Comparison of ENCODE assay signal across 24 cellular contexts in the genomic region with DNA sequence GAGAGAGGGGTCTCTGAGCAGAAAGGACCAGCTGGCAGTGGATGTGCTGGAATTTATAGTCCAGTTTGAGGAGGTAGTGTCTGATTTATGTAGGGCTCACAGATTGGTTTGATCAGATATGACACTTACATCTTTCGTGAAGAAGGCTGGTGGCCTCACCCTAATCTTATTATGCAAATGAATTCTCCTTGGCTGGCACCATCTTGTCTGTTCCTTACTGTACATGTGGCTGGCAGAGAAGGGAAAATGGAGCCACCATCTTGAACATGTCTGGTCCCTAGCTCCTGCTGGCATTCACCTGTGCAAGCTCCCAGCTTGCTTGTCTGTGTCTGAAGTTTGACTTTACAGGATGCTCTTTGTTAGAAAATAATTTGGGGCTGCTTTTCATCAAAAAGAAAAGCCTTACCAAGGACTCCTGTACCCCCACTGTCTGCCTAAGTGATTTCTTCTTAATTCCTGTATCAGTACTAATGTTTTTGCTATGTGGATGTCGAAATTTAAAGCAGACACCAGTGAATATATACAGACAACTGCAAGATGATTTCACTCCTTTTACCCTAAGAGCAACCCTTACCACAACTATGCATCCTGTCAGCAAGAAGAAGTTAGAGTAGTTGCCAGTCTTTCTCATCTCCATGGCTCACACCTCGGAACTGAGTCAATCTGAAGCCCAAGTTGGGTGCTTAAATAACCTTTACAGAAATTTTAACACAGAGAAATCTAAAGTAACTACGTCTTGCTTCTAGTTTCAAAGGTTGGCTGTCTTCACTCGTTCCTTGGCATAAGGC.
DNase-seq lines count a peak whose midpoint lies in the region; ATAC-seq and TF ChIP-seq lines count a peak whose summit lies in the region.
"Had no signal": no experiment of that assay in that cellular context is flagged by ENCODE, and none has a peak within 500 bp of the region (broad histone marks: within the 10 kb centered on the region; RNA-seq: fewer than 3 reads in every experiment).

No MANE protein-coding gene starts in this region.

- dilution Hi-C loops in IMR-90 (cut with HindIII; ENCODE audit: low sequenced_read_pairs, unreplicated experiment), result no loop called here

- H2BK15ac ChIP-seq in IMR-90 (ENCODE audit: low read depth, low read length), result peak overlapping the region; percentile 99

- peak overlapping the region; percentile 95 for H3K18ac ChIP-seq in IMR-90 (ENCODE audit: low read depth, low read length)

- H3K56ac ChIP-seq in IMR-90 (ENCODE audit: extremely low read depth, insufficient read depth, low read length), result no peak overlapping the region

- peaks cover 2% of the 10 kb centered on the region for H3K36me3 Mint-ChIP-seq in chondrocyte (ENCODE audit: low read depth)
- H3K36me3 Mint-ChIP-seq in natural killer cell, result no peaks in the 10 kb centered on the region
- H3K36me3 Mint-ChIP-seq: activated CD8-positive, alpha-beta memory T cell treated with anti-CD3 and anti-CD28 coated beads, Interleukin-2, amount 10 ng/mL, durations not matched to agents 7 days and 5 days; CD14-positive monocyte had no signal

- peak; percentile 78 for DNase-seq in BJ (ENCODE audit: low read depth)
- DNase-seq in IMR-90, result peak; percentile 95
- no peak for DNase-seq in chondrocyte (ENCODE audit: low spot score)
- peak; percentile 23 for DNase-seq in kidney epithelial cell (ENCODE audit: low read depth)
- no peak for DNase-seq in natural killer cell
- no peak for DNase-seq in pons (ENCODE audit: low spot score)
- DNase-seq in G401 (ENCODE audit: low spot score), result no peak
- DNase-seq: activated CD8-positive, alpha-beta memory T cell treated with anti-CD3 and anti-CD28 coated beads, Interleukin-2, amount 10 ng/mL, durations not matched to agents 7 days and 5 days; activated naive CD4-positive, alpha-beta T cell; effector memory CD8-positive, alpha-beta T cell; heart left ventricle; Kasumi-1; kidney; midbrain; NCI-H146; OCI-M1; stimulated activated CD4-positive, alpha-beta T cell treated with anti-CD3 and anti-CD28 coated beads, Interleukin-4, amount 100 ng/mL, for 4 hours; upper lobe of right lung; WERI-Rb-1 had no signal

- TF ChIP-seq RAD21 in IMR-90 (IDR thresholded peaks at IDR 0.05; ENCODE audit: low read length), result no peak

- H3K36me3 ChIP-seq in BJ (ENCODE audit: control insufficient read depth, insufficient read depth, low read length) (no peaks in the 10 kb centered on the region), IMR-90 (ENCODE audit: control insufficient read depth, insufficient read depth, low read length) (no peaks in the 10 kb centered on the region), kidney epithelial cell (ENCODE audit: control insufficient read depth, insufficient read depth, low read length) (no peaks in the 10 kb centered on the region)
- H3K36me3 ChIP-seq: cardiac muscle cell, heart left ventricle, upper lobe of right lung, WERI-Rb-1 had no signal

- H3K27me3 Mint-ChIP-seq in chondrocyte (ENCODE audit: low read depth) (no peaks in the 10 kb centered on the region), natural killer cell (ENCODE audit: low read depth in 2 of 2) (no peaks in the 10 kb centered on the region)
- H3K27me3 Mint-ChIP-seq: activated CD8-positive, alpha-beta memory T cell treated with anti-CD3 and anti-CD28 coated beads, Interleukin-2, amount 10 ng/mL, durations not matched to agents 7 days and 5 days; effector memory CD8-positive, alpha-beta T cell had no signal

- no peak overlapping the region for H3K4me3 Mint-ChIP-seq in chondrocyte (ENCODE audit: unreplicated experiment)
- H3K4me3 Mint-ChIP-seq in natural killer cell, result no peak overlapping the region
- H3K4me3 Mint-ChIP-seq: activated CD8-positive, alpha-beta memory T cell treated with anti-CD3 and anti-CD28 coated beads, Interleukin-2, amount 10 ng/mL, durations not matched to agents 7 days and 5 days; CD14-positive monocyte; effector memory CD8-positive, alpha-beta T cell had no signal

- peak overlapping the region; percentile 89 for H4K5ac ChIP-seq in IMR-90 (ENCODE audit: low read depth, low read length)

- peak overlapping the region; percentile 77 for H3K14ac ChIP-seq in IMR-90 (replicated peaks; ENCODE audit: low read depth, low read length)

- peak overlapping the region; percentile 71 for H3K4me2 ChIP-seq in IMR-90 (ENCODE audit: low read depth, low read length)

- TF ChIP-seq CTCF in BJ (IDR thresholded peaks at IDR 0.05; ENCODE audit: insufficient read depth, low read depth, low read length) (no peak), IMR-90 (conservative IDR thresholded peaks at IDR 0.05; ENCODE audit: low read depth, low read length) (no peak), chondrocyte (IDR thresholded peaks at IDR 0.05) (no peak), kidney epithelial cell (IDR thresholded peaks at IDR 0.05; ENCODE audit: insufficient read depth, low read length, poor library complexity, severe bottlenecking) (no peak), natural killer cell (IDR thresholded peaks at IDR 0.05) (no peak)

- H3K27ac Mint-ChIP-seq in chondrocyte (ENCODE audit: unreplicated experiment) (peak overlapping the region; percentile 13), natural killer cell (no peak overlapping the region)
- H3K27ac Mint-ChIP-seq: activated CD8-positive, alpha-beta memory T cell treated with anti-CD3 and anti-CD28 coated beads, Interleukin-2, amount 10 ng/mL, durations not matched to agents 7 days and 5 days; effector memory CD8-positive, alpha-beta T cell had no signal

- no peaks in the 10 kb centered on the region for H3K9me3 ChIP-seq in IMR-90 (ENCODE audit: control insufficient read depth, insufficient read depth, low read length)
- H3K9me3 ChIP-seq: upper lobe of right lung had no signal

- 0% methylated on average over 1 of the region's 5 CpGs; no CpG with 5 or more reads in 1 of the 2 experiments for WGBS in IMR-90 (ENCODE audit: extremely low coverage in 2 of 2, insufficient read length in 1 of 2), 2 experiments

- peaks cover 6% of the 10 kb centered on the region for H3K9me1 ChIP-seq in IMR-90 (ENCODE audit: insufficient read depth, low read length)

- H3K27ac ChIP-seq in IMR-90 (ENCODE audit: insufficient read depth, low read length), result peak overlapping the region; percentile 89
- H3K27ac ChIP-seq: cardiac muscle cell, heart left ventricle, HL-60, upper lobe of right lung, WERI-Rb-1 had no signal

- peak; percentile 98 for ATAC-seq in IMR-90 (ENCODE audit: low read depth)
- ATAC-seq in natural killer cell, result no peak
- ATAC-seq in HG02870 (IDR thresholded peaks at IDR 0.05; ENCODE audit: unreplicated experiment), result no peak
- ATAC-seq: activated CD8-positive, alpha-beta memory T cell treated with anti-CD3 and anti-CD28 coated beads, Interleukin-2, amount 10 ng/mL, durations not matched to agents 7 days and 5 days; effector memory CD8-positive, alpha-beta T cell; heart left ventricle; sciatic nerve; upper lobe of right lung had no signal

- 0 out of 2 replicates have a peak overlapping the region, but pooled peaks have one; percentile 44 for H3K23ac ChIP-seq in IMR-90 (ENCODE audit: low read depth, low read length)

- peak overlapping the region; percentile 61 for H2BK5ac ChIP-seq in IMR-90 (ENCODE audit: low read depth, low read length, poor library complexity, severe bottlenecking)

- peak overlapping the region; percentile 72 for H3K4ac ChIP-seq in IMR-90 (ENCODE audit: low read depth, low read length)

- no peak for TF ChIP-seq POLR2A in IMR-90 (IDR thresholded peaks at IDR 0.05; ENCODE audit: low read depth, low read length)

- peak overlapping the region; percentile 40 for H2AFZ ChIP-seq in IMR-90 (replicated peaks; ENCODE audit: low read length, poor library complexity)

- peak overlapping the region; percentile 57 for H2AK5ac ChIP-seq in IMR-90 (ENCODE audit: low read depth, low read length)

- no peak overlapping the region for H3K4me3 ChIP-seq in BJ (ENCODE audit: low read depth, low read length)
- H3K4me3 ChIP-seq in IMR-90 (ENCODE audit: insufficient read depth, low read depth, low read length), result no peak overlapping the region
- no peak overlapping the region for H3K4me3 ChIP-seq in kidney epithelial cell (ENCODE audit: low read depth, low read length)
- H3K4me3 ChIP-seq: cardiac muscle cell, heart left ventricle, upper lobe of right lung had no signal

- H2AK9ac ChIP-seq in IMR-90 (replicated peaks; ENCODE audit: low read depth, low read length, poor library complexity), result no peak overlapping the region

- peak overlapping the region; percentile 94 for H2BK20ac ChIP-seq in IMR-90 (ENCODE audit: low read depth, low read length)

- peak overlapping the region; percentile 92 for H2BK120ac ChIP-seq in IMR-90 (ENCODE audit: low read depth, low read length)

- H3K4me1 ChIP-seq in IMR-90 (ENCODE audit: control insufficient read depth, insufficient read depth, low read length), result peaks cover 7% of the 10 kb centered on the region
- H3K4me1 ChIP-seq: heart left ventricle, upper lobe of right lung had no signal

- in situ Hi-C loops in IMR-90 (cut with MboI; ENCODE audit: low sequenced_read_pairs) (no loop called here), G401 (cut with HindIII; ENCODE audit: low sequenced_read_pairs) (no loop called here)

- BruUV-seq in IMR-90 (replicated peaks; lab: Mats Ljungman, UMichigan), result no TSS peak

- no peaks in the 10 kb centered on the region for H4K20me1 ChIP-seq in IMR-90 (ENCODE audit: insufficient read depth, low read length)

- no peaks in the 10 kb centered on the region for H3K79me1 ChIP-seq in IMR-90 (ENCODE audit: low read depth in 1 of 2, low read length in 2 of 2)

- intact Hi-C loops in IMR-90 (cut with micrococcal nuclease), result no loop called here
- intact Hi-C loops in natural killer cell (cut with micrococcal nuclease), result no loop called here

- peaks cover 9% of the 10 kb centered on the region for H3K4me1 Mint-ChIP-seq in chondrocyte (ENCODE audit: low read depth)
- no peaks in the 10 kb centered on the region for H3K4me1 Mint-ChIP-seq in natural killer cell
- H3K4me1 Mint-ChIP-seq: activated CD8-positive, alpha-beta memory T cell treated with anti-CD3 and anti-CD28 coated beads, Interleukin-2, amount 10 ng/mL, durations not matched to agents 7 days and 5 days; CD14-positive monocyte had no signal

- peaks cover 11% of the 10 kb centered on the region for H3K9me3 Mint-ChIP-seq in chondrocyte (ENCODE audit: low read depth)
- peaks cover 14 to 23% of the 10 kb centered on the region in 2 donors for H3K9me3 Mint-ChIP-seq in natural killer cell

- H3K9ac ChIP-seq in IMR-90 (ENCODE audit: low read depth, low read length), result no peak overlapping the region

- CTCF ChIA-PET in BJ (lab: Yijun Ruan, JAX), result no interaction called here
- CTCF ChIA-PET in IMR-90 (lab: Yijun Ruan, JAX), result interaction anchor here (0.5 kb wide), 1 partner anchor 1137 kb away, joined by 3 read pairs; no protein-coding TSS in a partner anchor

- H3K27me3 ChIP-seq in BJ (ENCODE audit: control insufficient read depth, insufficient read depth, low read length) (no peaks in the 10 kb centered on the region), IMR-90 (ENCODE audit: control insufficient read depth, insufficient read depth, low read length) (no peaks in the 10 kb centered on the region), kidney epithelial cell (ENCODE audit: control insufficient read depth, insufficient read depth, low read length) (no peaks in the 10 kb centered on the region)
- H3K27me3 ChIP-seq: cardiac muscle cell, heart left ventricle, upper lobe of right lung had no signal

- H4K91ac ChIP-seq in IMR-90 (ENCODE audit: insufficient read depth, low read depth, low read length), result peak overlapping the region; percentile 70

- peak overlapping the region; percentile 10 to 69; a peak in 3 of 4 replicates for H4K8ac ChIP-seq in IMR-90 (ENCODE audit: low read depth in 2 of 2, low read length in 2 of 2)

- POLR2A ChIA-PET in BJ (lab: Charles Lee) (no interaction called here), IMR-90 (lab: Charles Lee; ENCODE audit: unreplicated experiment) (no interaction called here)

Comparison
In these comparisons a context has a peak if more than half of its experiments do, and no peak if none do; other contexts are left out.
1. DNase-seq: peak in BJ (single experiment), IMR-90 (single experiment) and kidney epithelial cell (single experiment); none in chondrocyte (single experiment), natural killer cell (single experiment), pons (single experiment) and G401 (single experiment).